In genomic region chr11:6694229-6694535, GRCh38 we compare ENCODE assay signal across 11 cellular contexts. TPM values are rescaled to one million over a fixed set of nuclear protein-coding genes. Genes with fewer than 3 reads are reported as not detected.
DNase-seq lines count a peak whose midpoint lies in the region; ATAC-seq and TF ChIP-seq lines count a peak whose summit lies in the region.
"Had no signal": no experiment of that assay in that cellular context is flagged by ENCODE, and none has a peak within 500 bp of the region (broad histone marks: within the 10 kb centered on the region; RNA-seq: fewer than 3 reads in every experiment).

No MANE protein-coding gene starts in this region.

- H3K4me1 ChIP-seq in mammary epithelial cell (ENCODE audit: insufficient read depth, low read length) (peaks cover 7% of the 10 kb centered on the region), subcutaneous abdominal adipose tissue (ENCODE audit: control insufficient read depth in 5 of 5, insufficient read depth in 5 of 5, low read length in 5 of 5) (peaks cover 5 to 30% (median 18%) of the 10 kb centered on the region in 5 donors)

- dilution Hi-C loops in mammary epithelial cell (cut with HindIII; ENCODE audit: low sequenced_read_pairs), result no loop called here

- H3K36me3 ChIP-seq in mammary epithelial cell (ENCODE audit: insufficient read depth, low read length), result no peaks in the 10 kb centered on the region
- H3K36me3 ChIP-seq in subcutaneous abdominal adipose tissue (ENCODE audit: control insufficient read depth in 5 of 5, insufficient read depth in 5 of 5, low read length in 5 of 5), result no peaks in the 10 kb centered on the region
- H3K36me3 ChIP-seq: SJSA1 had no signal

- H3K27ac Mint-ChIP-seq in MCF 10A (ENCODE audit: low read depth, unreplicated experiment), result peak overlapping the region; percentile 64
- peak overlapping the region; percentile 4 for H3K27ac Mint-ChIP-seq in activated T-helper 1 cell treated with anti-CD3 and anti-CD28 coated beads, Interleukin-12 subunit alpha, Interleukin-12 subunit beta, Interleukin-2, Interleukin-4 antibody, amounts not matched to agents 30 ng/mL and 10 ng/mL and 1 ng/mL, durations not matched to agents 14 hours and 24 hours and 36 hours
- H3K27ac Mint-ChIP-seq in immature natural killer cell, result peak overlapping the region in 5 of 6 donors; percentile 4 to 85 (median 68)

- ATAC-seq in HG03520 (IDR thresholded peaks at IDR 0.05; ENCODE audit: unreplicated experiment), result no peak

- no peaks in the 10 kb centered on the region for H3K27me3 Mint-ChIP-seq in MCF 10A (ENCODE audit: insufficient read depth, unreplicated experiment)
- H3K27me3 Mint-ChIP-seq in activated T-helper 1 cell treated with anti-CD3 and anti-CD28 coated beads, Interleukin-12 subunit alpha, Interleukin-12 subunit beta, Interleukin-2, Interleukin-4 antibody, amounts not matched to agents 30 ng/mL and 10 ng/mL and 1 ng/mL, durations not matched to agents 14 hours and 24 hours and 36 hours (ENCODE audit: insufficient read depth), result no peaks in the 10 kb centered on the region
- H3K27me3 Mint-ChIP-seq in immature natural killer cell (ENCODE audit: low read depth in 3 of 3), result peaks cover 0 to 2% (median 0%) of the 10 kb centered on the region in 3 donors

- no peak for TF ChIP-seq CTCF in MCF 10A (IDR thresholded peaks at IDR 0.05; ENCODE audit: unreplicated experiment)
- no peak for TF ChIP-seq CTCF in mammary epithelial cell (conservative IDR thresholded peaks at IDR 0.05 in 1 of 2, IDR thresholded peaks at IDR 0.05 in 1 of 2; ENCODE audit: extremely low read depth in 1 of 2, insufficient read depth in 1 of 2, low read depth in 1 of 2, low read length in 2 of 2)

- H3K9me3 ChIP-seq in mammary epithelial cell (replicated peaks; ENCODE audit: insufficient read depth, low read length) (peaks cover 2% of the 10 kb centered on the region), subcutaneous abdominal adipose tissue (ENCODE audit: control insufficient read depth in 5 of 5, low read length in 5 of 5) (no peaks in the 10 kb centered on the region)
- H3K9me3 ChIP-seq: Caco-2, SJSA1 had no signal

- H3K27me3 ChIP-seq in mammary epithelial cell (ENCODE audit: insufficient read depth, low read length), result no peaks in the 10 kb centered on the region
- H3K27me3 ChIP-seq in subcutaneous abdominal adipose tissue (ENCODE audit: control insufficient read depth in 5 of 5, insufficient read depth in 4 of 5, low read length in 5 of 5), result no peaks in the 10 kb centered on the region
- H3K27me3 ChIP-seq: SJSA1 had no signal

- no peaks in the 10 kb centered on the region for H3K9me3 Mint-ChIP-seq in MCF 10A (ENCODE audit: unreplicated experiment)
- no peaks in the 10 kb centered on the region for H3K9me3 Mint-ChIP-seq in activated T-helper 1 cell treated with anti-CD3 and anti-CD28 coated beads, Interleukin-12 subunit alpha, Interleukin-12 subunit beta, Interleukin-2, Interleukin-4 antibody, amounts not matched to agents 30 ng/mL and 10 ng/mL and 1 ng/mL, durations not matched to agents 14 hours and 24 hours and 36 hours
- no peaks in the 10 kb centered on the region for H3K9me3 Mint-ChIP-seq in immature natural killer cell

- DNase-seq in MCF 10A (ENCODE audit: unreplicated experiment) (no peak), mammary epithelial cell (no peak), immature natural killer cell (no peak), SK-N-DZ (ENCODE audit: low spot score) (no peak), DMS 273 treated with DMSO at 0.1 percent for 48 hours (lab: John Stamatoyannopoulos, UW) (no peak)
- DNase-seq in activated T-helper 1 cell treated with anti-CD3 and anti-CD28 coated beads, Interleukin-12 subunit alpha, Interleukin-12 subunit beta, Interleukin-2, Interleukin-4 antibody, amounts not matched to agents 30 ng/mL and 10 ng/mL and 1 ng/mL, durations not matched to agents 14 hours and 24 hours and 36 hours (ENCODE audit: low spot score), result no peak
- DNase-seq: Caco-2 had no signal

- H2AFZ ChIP-seq in mammary epithelial cell (ENCODE audit: low read depth, low read length), result no peak overlapping the region

- H3K4me1 Mint-ChIP-seq in MCF 10A (ENCODE audit: insufficient read depth, unreplicated experiment), result peaks cover 16% of the 10 kb centered on the region
- peaks cover 24% of the 10 kb centered on the region for H3K4me1 Mint-ChIP-seq in activated T-helper 1 cell treated with anti-CD3 and anti-CD28 coated beads, Interleukin-12 subunit alpha, Interleukin-12 subunit beta, Interleukin-2, Interleukin-4 antibody, amounts not matched to agents 30 ng/mL and 10 ng/mL and 1 ng/mL, durations not matched to agents 14 hours and 24 hours and 36 hours (ENCODE audit: low read depth)
- peaks cover 27 to 35% of the 10 kb centered on the region in 2 donors for H3K4me1 Mint-ChIP-seq in immature natural killer cell

- H3K36me3 Mint-ChIP-seq in MCF 10A (ENCODE audit: insufficient read depth, unreplicated experiment) (no peaks in the 10 kb centered on the region), immature natural killer cell (peaks cover 0 to 7% (median 3%) of the 10 kb centered on the region in 3 donors)
- H3K36me3 Mint-ChIP-seq in activated T-helper 1 cell treated with anti-CD3 and anti-CD28 coated beads, Interleukin-12 subunit alpha, Interleukin-12 subunit beta, Interleukin-2, Interleukin-4 antibody, amounts not matched to agents 30 ng/mL and 10 ng/mL and 1 ng/mL, durations not matched to agents 14 hours and 24 hours and 36 hours (ENCODE audit: low read depth), result peaks cover 9% of the 10 kb centered on the region

- no peaks in the 10 kb centered on the region for H3K79me2 ChIP-seq in mammary epithelial cell (ENCODE audit: insufficient read depth, low read length)

- H3K4me2 ChIP-seq in mammary epithelial cell (ENCODE audit: insufficient read depth, low read depth, low read length), result no peak overlapping the region

- BruUV-seq in MCF 10A (replicated peaks; lab: Mats Ljungman, UMichigan) (no TSS peak), mammary epithelial cell (replicated peaks; lab: Mats Ljungman, UMichigan) (no TSS peak)

- in situ Hi-C loops in mammary epithelial cell (cut with MboI; ENCODE audit: low sequenced_read_pairs in 2 of 2), result no loop called here

- 0% methylated on average over 1 of the region's 1 CpG for WGBS in mammary epithelial cell (ENCODE audit: low coverage, missing lambda C conversion rate)

- H3K4me3 Mint-ChIP-seq in MCF 10A (ENCODE audit: unreplicated experiment) (no peak overlapping the region), immature natural killer cell (peak overlapping the region in 3 of 5 donors; percentile 17 to 46 (median 36))
- no peak overlapping the region for H3K4me3 Mint-ChIP-seq in activated T-helper 1 cell treated with anti-CD3 and anti-CD28 coated beads, Interleukin-12 subunit alpha, Interleukin-12 subunit beta, Interleukin-2, Interleukin-4 antibody, amounts not matched to agents 30 ng/mL and 10 ng/mL and 1 ng/mL, durations not matched to agents 14 hours and 24 hours and 36 hours
- H3K4me3 Mint-ChIP-seq: neural crest cell had no signal

- intact Hi-C loops in MCF 10A (cut with micrococcal nuclease), result no loop called here
- intact Hi-C loops in mammary epithelial cell (cut with micrococcal nuclease), result no loop called here
- intact Hi-C loops in activated T-helper 1 cell treated with anti-CD3 and anti-CD28 coated beads, Interleukin-12 subunit alpha, Interleukin-12 subunit beta, Interleukin-2, Interleukin-4 antibody, amounts not matched to agents 30 ng/mL and 10 ng/mL and 1 ng/mL, durations not matched to agents 14 hours and 24 hours and 36 hours (cut with micrococcal nuclease), result loop anchor here (1.0 kb wide), 1 partner anchor 11 kb away; the partner anchor contains the start of gene MRPL17

- CTCF ChIA-PET in MCF 10A (lab: Yijun Ruan, JAX) (interaction anchor here (0.6 to 4.0 kb wide), 9 partner anchors 11 to 341 kb away, joined by 3 to 28 read pairs (median 3); partner anchors contain the start of gene MRPL17), mammary epithelial cell (lab: Charles Lee; ENCODE audit: low non-redundant PET) (interaction anchor here (0.6 to 1.0 kb wide), 3 partner anchors 27 to 163 kb away, joined by 3 to 37 read pairs (median 7); no protein-coding TSS in a partner anchor)

- H3K4me3 ChIP-seq in mammary epithelial cell (replicated peaks in 1 of 3; ENCODE audit: insufficient read depth in 1 of 3, low read depth in 2 of 3, low read length in 3 of 3) (no peak overlapping the region), subcutaneous abdominal adipose tissue (ENCODE audit: low read depth in 1 of 5, low read length in 5 of 5) (no peak overlapping the region)
- H3K4me3 ChIP-seq: SJSA1 had no signal

- H4K20me1 ChIP-seq in mammary epithelial cell (ENCODE audit: insufficient read depth, low read length), result no peaks in the 10 kb centered on the region

- H3K27ac ChIP-seq in mammary epithelial cell (ENCODE audit: insufficient read depth, low read depth, low read length) (no peak overlapping the region), subcutaneous abdominal adipose tissue (ENCODE audit: low read depth, low read length) (peak overlapping the region; percentile 92)
- H3K27ac ChIP-seq: SJSA1 had no signal

- H3K9ac ChIP-seq in mammary epithelial cell (ENCODE audit: insufficient read depth, low read length) (no peak overlapping the region), subcutaneous abdominal adipose tissue (ENCODE audit: low read length in 5 of 5) (no peak overlapping the region)

- POLR2A ChIA-PET in MCF 10A (lab: Yijun Ruan, JAX), result interaction anchor here (0.7 kb wide), 1 partner anchor 1413 kb away, joined by 4 read pairs; no protein-coding TSS in a partner anchor

RNA-seq across cellular contexts. Expression of gene MRPL17, which starts 11.0 kb away (rescaled TPM):
- total RNA-seq in MCF 10A (2022), result 78.0 and 88.4 TPM in 2 replicates
- 10 to 100 TPM; 23.8 to 95.9 TPM for total RNA-seq in mammary epithelial cell
- 85.0 TPM for polyA plus RNA-seq in mammary epithelial cell
- 28.8 TPM for polyA minus RNA-seq in mammary epithelial cell
- total RNA-seq in activated T-helper 1 cell treated with anti-CD3 and anti-CD28 coated beads, Interleukin-12 subunit alpha, Interleukin-12 subunit beta, Interleukin-2, Interleukin-4 antibody, amounts not matched to agents 30 ng/mL and 10 ng/mL and 1 ng/mL, durations not matched to agents 14 hours and 24 hours and 36 hours, result 121 and 132 TPM in 2 replicates
- 10 to 100 TPM in 2 of 3 donors, 1 to 10 TPM in 1; 4.6 to 17.0 (median 13.7) TPM for polyA plus RNA-seq in immature natural killer cell
- polyA plus RNA-seq in SK-N-DZ (2014; cell fraction: cytosol; rRNA removed), result 118 and 378 TPM in 2 replicates
- polyA plus RNA-seq in SK-N-DZ (2014; cell fraction: nucleus; rRNA removed), result 64.1 and 65.7 TPM in 2 replicates

RNA-seq across cellular contexts. Expression of gene DCHS1, which starts 38.6 kb away (rescaled TPM):
- 0.19 and 0.27 TPM in 2 replicates for total RNA-seq in MCF 10A (2022)
- under 1 TPM; 0.50 to 0.59 TPM for total RNA-seq in mammary epithelial cell
- 0.05 TPM for polyA plus RNA-seq in mammary epithelial cell
- polyA minus RNA-seq in mammary epithelial cell, result 0.05 TPM
- total RNA-seq in activated T-helper 1 cell treated with anti-CD3 and anti-CD28 coated beads, Interleukin-12 subunit alpha, Interleukin-12 subunit beta, Interleukin-2, Interleukin-4 antibody, amounts not matched to agents 30 ng/mL and 10 ng/mL and 1 ng/mL, durations not matched to agents 14 hours and 24 hours and 36 hours, result 0.24 and 0.39 TPM in 2 replicates
- under 1 TPM in 2 of 3 donors, not detected in 1; 0.10 to 0.11 TPM for polyA plus RNA-seq in immature natural killer cell
- 21.9 and 25.9 TPM in 2 replicates for polyA plus RNA-seq in SK-N-DZ (2014; cell fraction: cytosol; rRNA removed)
- 31.8 and 52.5 TPM in 2 replicates for polyA plus RNA-seq in SK-N-DZ (2014; cell fraction: nucleus; rRNA removed)

Comparison
In these comparisons a context has a peak if more than half of its experiments do, and no peak if none do; other contexts are left out.
1. H3K27ac Mint-ChIP-seq: peak in every context shown above with its lines; median percentile 68 in immature natural killer cell; 64 in MCF 10A; 4 in activated T-helper 1 cell treated with anti-CD3 and anti-CD28 coated beads, Interleukin-12 subunit alpha, Interleukin-12 subunit beta, Interleukin-2, Interleukin-4 antibody, amounts not matched to agents 30 ng/mL and 10 ng/mL and 1 ng/mL, durations not matched to agents 14 hours and 24 hours and 36 hours.
2. H3K4me3 Mint-ChIP-seq: peak in immature natural killer cell (3 of 5); none in MCF 10A (single experiment) and activated T-helper 1 cell treated with anti-CD3 and anti-CD28 coated beads, Interleukin-12 subunit alpha, Interleukin-12 subunit beta, Interleukin-2, Interleukin-4 antibody, amounts not matched to agents 30 ng/mL and 10 ng/mL and 1 ng/mL, durations not matched to agents 14 hours and 24 hours and 36 hours (single experiment).